In genomic region chr11:68212421-68213134, GRCh38 we compare ENCODE assay signal across 8 cellular contexts. TPM values are rescaled to one million over a fixed set of nuclear protein-coding genes. Genes with fewer than 3 reads are reported as not detected.
DNase-seq lines count a peak whose midpoint lies in the region; ATAC-seq and TF ChIP-seq lines count a peak whose summit lies in the region.

No MANE protein-coding gene starts in this region.

- peaks cover 6% of the 10 kb centered on the region for H3K27me3 Mint-ChIP-seq in MCF 10A (ENCODE audit: insufficient read depth, unreplicated experiment)

- H3K79me2 ChIP-seq in DOHH2 (ENCODE audit: control insufficient read depth, low read length), result peaks cover 49% of the 10 kb centered on the region

- H3K4me3 ChIP-seq in DOHH2 (ENCODE audit: low read length) (peak overlapping the region; percentile 96), iPS-20b (ENCODE audit: low read length) (peak overlapping the region; percentile 99), skeletal muscle satellite cell (ENCODE audit: low read length) (peak overlapping the region; percentile 91)

- H3K27ac ChIP-seq in DOHH2 (ENCODE audit: low read depth, low read length) (no peak overlapping the region), iPS-20b (ENCODE audit: low read length) (no peak overlapping the region)

- H3K4me2 ChIP-seq in DOHH2 (ENCODE audit: low read length) (peak overlapping the region; percentile 78), skeletal muscle satellite cell (ENCODE audit: low read length) (peak overlapping the region; percentile 94)

- H4K20me1 ChIP-seq in DOHH2 (ENCODE audit: control insufficient read depth, insufficient read depth, low read depth, low read length), result peaks cover 6% of the 10 kb centered on the region; the same call in 1 of the 2 replicates

- H3K36me3 ChIP-seq in DOHH2 (ENCODE audit: control insufficient read depth, low read length), result no peaks in the 10 kb centered on the region
- H3K36me3 ChIP-seq in iPS-20b (ENCODE audit: insufficient read depth, low read depth, low read length), result no peaks in the 10 kb centered on the region
- no peaks in the 10 kb centered on the region for H3K36me3 ChIP-seq in skeletal muscle satellite cell (ENCODE audit: insufficient read depth, low read length)

- BruUV-seq in MCF 10A (replicated peaks; lab: Mats Ljungman, UMichigan), result no TSS peak

- DNase-seq in MV-4-11 (lab: John Stamatoyannopoulos, UW) (peak; percentile 54), T1000 (lab: John Stamatoyannopoulos, UW) (peak; percentile 32), MCF 10A (ENCODE audit: unreplicated experiment) (peak; percentile 78), GOT3 (lab: John Stamatoyannopoulos, UW) (no peak)

- CTCF ChIA-PET in MCF 10A (lab: Yijun Ruan, JAX), result interaction anchor here (0.6 to 1.7 kb wide), 4 partner anchors 15 to 202 kb away, joined by 3 to 6 read pairs (median 5); partner anchors contain the start of gene ALDH3B1

- H3K9ac ChIP-seq in iPS-20b (ENCODE audit: low read depth, low read length), result peak overlapping the region; percentile 95
- H3K9ac ChIP-seq in skeletal muscle satellite cell (ENCODE audit: low read depth, low read length), result peak overlapping the region; percentile 86

- POLR2A ChIA-PET in MCF 10A (lab: Yijun Ruan, JAX), result interaction anchor here (1.3 to 2.0 kb wide), 5 partner anchors 8 to 201 kb away, joined by 3 to 7 read pairs (median 6); no protein-coding TSS in a partner anchor

- H3K9me3 ChIP-seq in DOHH2 (ENCODE audit: control insufficient read depth, insufficient read depth, low read length) (no peaks in the 10 kb centered on the region), iPS-20b (ENCODE audit: insufficient read depth, low read depth, low read length) (no peaks in the 10 kb centered on the region), skeletal muscle satellite cell (replicated peaks; ENCODE audit: low read length) (no peaks in the 10 kb centered on the region)

- peaks cover 18% of the 10 kb centered on the region for H3K27me3 ChIP-seq in DOHH2 (ENCODE audit: control insufficient read depth, low read length)
- H3K27me3 ChIP-seq in iPS-20b (ENCODE audit: insufficient read depth, low read length), result peaks cover 9% of the 10 kb centered on the region
- H3K27me3 ChIP-seq in skeletal muscle satellite cell (ENCODE audit: control insufficient read depth, insufficient read depth, low read length), result peaks cover 21% of the 10 kb centered on the region

- peaks cover 41% of the 10 kb centered on the region for H3K4me1 Mint-ChIP-seq in MCF 10A (ENCODE audit: insufficient read depth, unreplicated experiment)

- intact Hi-C loops in MCF 10A (cut with micrococcal nuclease), result no loop called here

- H3K9me2 ChIP-seq in DOHH2 (replicated peaks; ENCODE audit: control insufficient read depth, low read length), result no peaks in the 10 kb centered on the region

- H3K4me1 ChIP-seq in DOHH2 (ENCODE audit: control insufficient read depth, low read length), result peaks cover 32% of the 10 kb centered on the region
- H3K4me1 ChIP-seq in iPS-20b (ENCODE audit: insufficient read depth, low read length), result peaks cover 11% of the 10 kb centered on the region; the same call in 1 of the 2 replicates
- peaks cover 21% of the 10 kb centered on the region for H3K4me1 ChIP-seq in skeletal muscle satellite cell (ENCODE audit: control insufficient read depth, insufficient read depth, low read length)

- no peaks in the 10 kb centered on the region for H3K36me3 Mint-ChIP-seq in MCF 10A (ENCODE audit: insufficient read depth, unreplicated experiment)

- H3K27ac Mint-ChIP-seq in MCF 10A (ENCODE audit: low read depth, unreplicated experiment), result peak overlapping the region; percentile 84

- H3K4me3 Mint-ChIP-seq in MCF 10A (ENCODE audit: unreplicated experiment), result peak overlapping the region; percentile 91

- no peak for TF ChIP-seq CTCF in DOHH2 (IDR thresholded peaks at IDR 0.05; ENCODE audit: low read depth, low read length, poor library complexity, severe bottlenecking)
- no peak for TF ChIP-seq CTCF in MCF 10A (IDR thresholded peaks at IDR 0.05; ENCODE audit: unreplicated experiment)

- ATAC-seq in GM21825 (IDR thresholded peaks at IDR 0.05; ENCODE audit: unreplicated experiment), result peak; percentile 47

- H3K9me3 Mint-ChIP-seq in MCF 10A (ENCODE audit: unreplicated experiment), result no peaks in the 10 kb centered on the region

- H3F3A ChIP-seq in DOHH2 (ENCODE audit: control insufficient read depth, insufficient read depth), result peaks cover 5% of the 10 kb centered on the region; the same call in 1 of the 2 replicates

RNA-seq across cellular contexts. Expression of gene KMT5B, which starts 0.5 kb away (rescaled TPM):
- total RNA-seq in MCF 10A (2022), result 45.7 and 46.4 TPM in 2 replicates
- 14.6 and 17.0 TPM in 2 replicates for total RNA-seq in skeletal muscle satellite cell (2012; rRNA removed)

RNA-seq across cellular contexts. Expression of gene C11orf24, which starts 59.2 kb away (rescaled TPM):
- 58.3 and 69.2 TPM in 2 replicates for total RNA-seq in MCF 10A (2022)
- total RNA-seq in skeletal muscle satellite cell (2012; rRNA removed), result 36.0 and 71.0 TPM in 2 replicates
